1 cellular context compared by ENCODE assay signal in genomic region chr5:161406880-161407279, GRCh38.
TF ChIP-seq lines count a peak whose summit lies in the region.

No MANE protein-coding gene starts in this region.

TF ChIP-seq in GM23338, 12 proteins besides CTCF, POLR2A, EP300 and RAD21 (continued from another document):
- TF ChIP-seq, protein P1, sequence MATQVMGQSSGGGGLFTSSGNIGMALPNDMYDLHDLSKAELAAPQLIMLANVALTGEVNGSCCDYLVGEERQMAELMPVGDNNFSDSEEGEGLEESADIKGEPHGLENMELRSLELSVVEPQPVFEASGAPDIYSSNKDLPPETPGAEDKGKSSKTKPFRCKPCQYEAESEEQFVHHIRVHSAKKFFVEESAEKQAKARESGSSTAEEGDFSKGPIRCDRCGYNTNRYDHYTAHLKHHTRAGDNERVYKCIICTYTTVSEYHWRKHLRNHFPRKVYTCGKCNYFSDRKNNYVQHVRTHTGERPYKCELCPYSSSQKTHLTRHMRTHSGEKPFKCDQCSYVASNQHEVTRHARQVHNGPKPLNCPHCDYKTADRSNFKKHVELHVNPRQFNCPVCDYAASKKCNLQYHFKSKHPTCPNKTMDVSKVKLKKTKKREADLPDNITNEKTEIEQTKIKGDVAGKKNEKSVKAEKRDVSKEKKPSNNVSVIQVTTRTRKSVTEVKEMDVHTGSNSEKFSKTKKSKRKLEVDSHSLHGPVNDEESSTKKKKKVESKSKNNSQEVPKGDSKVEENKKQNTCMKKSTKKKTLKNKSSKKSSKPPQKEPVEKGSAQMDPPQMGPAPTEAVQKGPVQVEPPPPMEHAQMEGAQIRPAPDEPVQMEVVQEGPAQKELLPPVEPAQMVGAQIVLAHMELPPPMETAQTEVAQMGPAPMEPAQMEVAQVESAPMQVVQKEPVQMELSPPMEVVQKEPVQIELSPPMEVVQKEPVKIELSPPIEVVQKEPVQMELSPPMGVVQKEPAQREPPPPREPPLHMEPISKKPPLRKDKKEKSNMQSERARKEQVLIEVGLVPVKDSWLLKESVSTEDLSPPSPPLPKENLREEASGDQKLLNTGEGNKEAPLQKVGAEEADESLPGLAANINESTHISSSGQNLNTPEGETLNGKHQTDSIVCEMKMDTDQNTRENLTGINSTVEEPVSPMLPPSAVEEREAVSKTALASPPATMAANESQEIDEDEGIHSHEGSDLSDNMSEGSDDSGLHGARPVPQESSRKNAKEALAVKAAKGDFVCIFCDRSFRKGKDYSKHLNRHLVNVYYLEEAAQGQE (IDR thresholded peaks at IDR 0.05; ENCODE audit: unreplicated experiment), result no peak
- TF ChIP-seq JUNB (IDR thresholded peaks at IDR 0.05; ENCODE audit: unreplicated experiment), result no peak
